Comparison of ENCODE assay signal across 8 cellular contexts in the genomic region with DNA sequence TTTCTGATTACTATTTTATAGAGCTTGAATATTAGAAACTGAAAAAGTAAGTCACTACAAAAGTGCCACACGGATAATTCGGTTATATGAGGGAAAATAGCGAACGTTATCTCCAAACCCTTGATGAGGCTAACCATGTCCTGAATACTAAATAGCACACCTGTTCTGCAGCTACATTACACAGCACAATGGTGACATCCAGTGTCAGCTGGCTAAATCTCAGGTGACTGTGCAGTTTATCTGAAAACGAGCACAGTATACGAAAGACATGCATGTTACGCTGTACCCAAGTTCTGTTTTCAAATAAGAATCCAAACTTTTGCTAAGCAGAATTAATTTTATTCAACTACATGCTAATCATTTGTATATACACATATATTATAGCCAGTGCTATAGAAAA. TPM values are rescaled to one million over a fixed set of nuclear protein-coding genes. Genes with fewer than 3 reads are reported as not detected.
A peak's percentile ranks its signal among the peaks of the same experiment; 100 is the strongest.
DNase-seq lines count a peak whose midpoint lies in the region; ATAC-seq and TF ChIP-seq lines count a peak whose summit lies in the region.
"Had no signal": no experiment of that assay in that cellular context is flagged by ENCODE, and none has a peak within 500 bp of the region (broad histone marks: within the 10 kb centered on the region; RNA-seq: fewer than 3 reads in every experiment).

No MANE protein-coding gene starts in this region.

- H3K79me2 ChIP-seq in GM23338 (replicated peaks; ENCODE audit: insufficient read depth): no peaks in the 10 kb centered on the region

- no peak overlapping the region for H2AFZ ChIP-seq in GM23338

- no peak overlapping the region for H3K27ac Mint-ChIP-seq in GM23338
- no peak overlapping the region for H3K27ac Mint-ChIP-seq in brain
- no peak overlapping the region for H3K27ac Mint-ChIP-seq in naive thymus-derived CD4-positive, alpha-beta T cell

- H3K27ac ChIP-seq in GM23338 (ENCODE audit: low read depth) (no peak overlapping the region), brain microvascular endothelial cell (no peak overlapping the region)
- no peak overlapping the region for H3K27ac ChIP-seq in naive thymus-derived CD4-positive, alpha-beta T cell (ENCODE audit: low read depth, low read length)

- intact Hi-C loops in naive thymus-derived CD4-positive, alpha-beta T cell (cut with micrococcal nuclease): loop anchor here (1.0 kb wide), 4 partner anchors 271 to 506 kb away; no protein-coding TSS in a partner anchor

- no peaks in the 10 kb centered on the region for H3F3A ChIP-seq in GM23338 (replicated peaks; ENCODE audit: low read depth)

- ATAC-seq in GM23338: no peak
- ATAC-seq in naive thymus-derived CD4-positive, alpha-beta T cell: peak; percentile 49

- H3K4me3 ChIP-seq in GM23338: no peak overlapping the region
- H3K4me3 ChIP-seq in naive thymus-derived CD4-positive, alpha-beta T cell (ENCODE audit: low read length): no peak overlapping the region
- H3K4me3 ChIP-seq in brain microvascular endothelial cell (ENCODE audit: low read depth, low read length): no peak overlapping the region

- H3K36me3 ChIP-seq in GM23338 (ENCODE audit: insufficient read depth): no peaks in the 10 kb centered on the region
- no peaks in the 10 kb centered on the region for H3K36me3 ChIP-seq in naive thymus-derived CD4-positive, alpha-beta T cell (ENCODE audit: control insufficient read depth in 2 of 3, insufficient read depth in 3 of 3, low read length in 3 of 3)
- H3K36me3 ChIP-seq in brain microvascular endothelial cell (replicated peaks): no peaks in the 10 kb centered on the region

- in situ Hi-C loops in brain microvascular endothelial cell (cut with HindIII; ENCODE audit: low pct_ligation_motif_present, low sequenced_read_pairs): no loop called here

- no peak overlapping the region for H3K4me2 ChIP-seq in GM23338

- H3K9me3 Mint-ChIP-seq in GM23338 (no peaks in the 10 kb centered on the region), brain (no peaks in the 10 kb centered on the region)
- no peaks in the 10 kb centered on the region for H3K9me3 Mint-ChIP-seq in naive thymus-derived CD4-positive, alpha-beta T cell

- H3K27me3 Mint-ChIP-seq in GM23338 (ENCODE audit: insufficient read depth, low read depth, poor library complexity): peaks cover 2% of the 10 kb centered on the region
- peaks cover 5% of the 10 kb centered on the region for H3K27me3 Mint-ChIP-seq in brain
- peaks cover 0 to 28% (median 8%) of the 10 kb centered on the region in 5 donors for H3K27me3 Mint-ChIP-seq in naive thymus-derived CD4-positive, alpha-beta T cell

- CTCF ChIA-PET in naive thymus-derived CD4-positive, alpha-beta T cell (lab: Charles Lee): interaction anchor here (0.5 to 1.8 kb wide), 3 partner anchors 30 to 558 kb away, joined by 3 to 4 read pairs (median 3); no protein-coding TSS in a partner anchor

- no peaks in the 10 kb centered on the region for H3K36me3 Mint-ChIP-seq in GM23338 (ENCODE audit: low read depth)
- H3K36me3 Mint-ChIP-seq in brain: no peaks in the 10 kb centered on the region
- H3K36me3 Mint-ChIP-seq in naive thymus-derived CD4-positive, alpha-beta T cell: no peaks in the 10 kb centered on the region

- H3K4me1 ChIP-seq in GM23338 (ENCODE audit: insufficient read depth): no peaks in the 10 kb centered on the region
- H3K4me1 ChIP-seq in naive thymus-derived CD4-positive, alpha-beta T cell (ENCODE audit: control insufficient read depth in 2 of 2, insufficient read depth in 2 of 2, low read length in 2 of 2): peaks cover 0 to 5% of the 10 kb centered on the region in 2 donors

- no peaks in the 10 kb centered on the region for H3K4me1 Mint-ChIP-seq in GM23338
- H3K4me1 Mint-ChIP-seq in brain: peaks cover 12% of the 10 kb centered on the region
- H3K4me1 Mint-ChIP-seq in naive thymus-derived CD4-positive, alpha-beta T cell: peaks cover 9 to 26% (median 18%) of the 10 kb centered on the region in 7 donors

- H3K9me2 ChIP-seq in GM23338 (ENCODE audit: insufficient read depth): no peaks in the 10 kb centered on the region

- H3K4me3 Mint-ChIP-seq in GM23338 (no peak overlapping the region), brain (no peak overlapping the region)
- no peak overlapping the region for H3K4me3 Mint-ChIP-seq in naive thymus-derived CD4-positive, alpha-beta T cell

- H3K27me3 ChIP-seq in GM23338 (ENCODE audit: insufficient read depth) (no peaks in the 10 kb centered on the region), brain microvascular endothelial cell (replicated peaks) (no peaks in the 10 kb centered on the region)
- H3K27me3 ChIP-seq in naive thymus-derived CD4-positive, alpha-beta T cell (ENCODE audit: control insufficient read depth in 2 of 2, insufficient read depth in 2 of 2, low read length in 2 of 2): no peaks in the 10 kb centered on the region

- POLR2A ChIA-PET in naive thymus-derived CD4-positive, alpha-beta T cell (lab: Charles Lee): no interaction called here

- DNase-seq in GM23338 (ENCODE audit: low spot score): no peak
- peak; percentile 7 for DNase-seq in NCI-H2107 treated with DMSO at 0.1 percent for 48 hours (lab: John Stamatoyannopoulos, UW; ENCODE audit: unreplicated experiment)
- DNase-seq in naive thymus-derived CD4-positive, alpha-beta T cell: peak in 4 of 9 donors; percentile 8 to 34 (median 24)
- no peak for DNase-seq in activated CD8-positive, alpha-beta memory T cell treated with anti-CD3 and anti-CD28 coated beads, Interleukin-2, amount 50 U/mL, for 4 hours
- DNase-seq in brain microvascular endothelial cell: no peak
- no peak for DNase-seq in UCSD-AML1 (lab: John Stamatoyannopoulos, UW; ENCODE audit: unreplicated experiment)

- peak; percentile 22 to 44; a peak in 3 of 4 replicates for TF ChIP-seq CTCF in GM23338 (conservative IDR thresholded peaks at IDR 0.05; ENCODE audit: low read depth in 2 of 2)
- peak; percentile 29 to 32 for TF ChIP-seq CTCF in brain (conservative IDR thresholded peaks at IDR 0.05)
- no peak for TF ChIP-seq CTCF in brain microvascular endothelial cell (IDR thresholded peaks at IDR 0.05; ENCODE audit: low read depth, low read length, missing control alignments)

- H3K9me3 ChIP-seq in naive thymus-derived CD4-positive, alpha-beta T cell (ENCODE audit: control insufficient read depth in 2 of 3, low read length in 3 of 3): no peaks in the 10 kb centered on the region

- H4K20me1 ChIP-seq in GM23338 (replicated peaks; ENCODE audit: insufficient read depth): no peaks in the 10 kb centered on the region

TF ChIP-seq in GM23338, 12 proteins besides CTCF, POLR2A, EP300 and RAD21 (continues in another document):
- TF ChIP-seq, protein P1, sequence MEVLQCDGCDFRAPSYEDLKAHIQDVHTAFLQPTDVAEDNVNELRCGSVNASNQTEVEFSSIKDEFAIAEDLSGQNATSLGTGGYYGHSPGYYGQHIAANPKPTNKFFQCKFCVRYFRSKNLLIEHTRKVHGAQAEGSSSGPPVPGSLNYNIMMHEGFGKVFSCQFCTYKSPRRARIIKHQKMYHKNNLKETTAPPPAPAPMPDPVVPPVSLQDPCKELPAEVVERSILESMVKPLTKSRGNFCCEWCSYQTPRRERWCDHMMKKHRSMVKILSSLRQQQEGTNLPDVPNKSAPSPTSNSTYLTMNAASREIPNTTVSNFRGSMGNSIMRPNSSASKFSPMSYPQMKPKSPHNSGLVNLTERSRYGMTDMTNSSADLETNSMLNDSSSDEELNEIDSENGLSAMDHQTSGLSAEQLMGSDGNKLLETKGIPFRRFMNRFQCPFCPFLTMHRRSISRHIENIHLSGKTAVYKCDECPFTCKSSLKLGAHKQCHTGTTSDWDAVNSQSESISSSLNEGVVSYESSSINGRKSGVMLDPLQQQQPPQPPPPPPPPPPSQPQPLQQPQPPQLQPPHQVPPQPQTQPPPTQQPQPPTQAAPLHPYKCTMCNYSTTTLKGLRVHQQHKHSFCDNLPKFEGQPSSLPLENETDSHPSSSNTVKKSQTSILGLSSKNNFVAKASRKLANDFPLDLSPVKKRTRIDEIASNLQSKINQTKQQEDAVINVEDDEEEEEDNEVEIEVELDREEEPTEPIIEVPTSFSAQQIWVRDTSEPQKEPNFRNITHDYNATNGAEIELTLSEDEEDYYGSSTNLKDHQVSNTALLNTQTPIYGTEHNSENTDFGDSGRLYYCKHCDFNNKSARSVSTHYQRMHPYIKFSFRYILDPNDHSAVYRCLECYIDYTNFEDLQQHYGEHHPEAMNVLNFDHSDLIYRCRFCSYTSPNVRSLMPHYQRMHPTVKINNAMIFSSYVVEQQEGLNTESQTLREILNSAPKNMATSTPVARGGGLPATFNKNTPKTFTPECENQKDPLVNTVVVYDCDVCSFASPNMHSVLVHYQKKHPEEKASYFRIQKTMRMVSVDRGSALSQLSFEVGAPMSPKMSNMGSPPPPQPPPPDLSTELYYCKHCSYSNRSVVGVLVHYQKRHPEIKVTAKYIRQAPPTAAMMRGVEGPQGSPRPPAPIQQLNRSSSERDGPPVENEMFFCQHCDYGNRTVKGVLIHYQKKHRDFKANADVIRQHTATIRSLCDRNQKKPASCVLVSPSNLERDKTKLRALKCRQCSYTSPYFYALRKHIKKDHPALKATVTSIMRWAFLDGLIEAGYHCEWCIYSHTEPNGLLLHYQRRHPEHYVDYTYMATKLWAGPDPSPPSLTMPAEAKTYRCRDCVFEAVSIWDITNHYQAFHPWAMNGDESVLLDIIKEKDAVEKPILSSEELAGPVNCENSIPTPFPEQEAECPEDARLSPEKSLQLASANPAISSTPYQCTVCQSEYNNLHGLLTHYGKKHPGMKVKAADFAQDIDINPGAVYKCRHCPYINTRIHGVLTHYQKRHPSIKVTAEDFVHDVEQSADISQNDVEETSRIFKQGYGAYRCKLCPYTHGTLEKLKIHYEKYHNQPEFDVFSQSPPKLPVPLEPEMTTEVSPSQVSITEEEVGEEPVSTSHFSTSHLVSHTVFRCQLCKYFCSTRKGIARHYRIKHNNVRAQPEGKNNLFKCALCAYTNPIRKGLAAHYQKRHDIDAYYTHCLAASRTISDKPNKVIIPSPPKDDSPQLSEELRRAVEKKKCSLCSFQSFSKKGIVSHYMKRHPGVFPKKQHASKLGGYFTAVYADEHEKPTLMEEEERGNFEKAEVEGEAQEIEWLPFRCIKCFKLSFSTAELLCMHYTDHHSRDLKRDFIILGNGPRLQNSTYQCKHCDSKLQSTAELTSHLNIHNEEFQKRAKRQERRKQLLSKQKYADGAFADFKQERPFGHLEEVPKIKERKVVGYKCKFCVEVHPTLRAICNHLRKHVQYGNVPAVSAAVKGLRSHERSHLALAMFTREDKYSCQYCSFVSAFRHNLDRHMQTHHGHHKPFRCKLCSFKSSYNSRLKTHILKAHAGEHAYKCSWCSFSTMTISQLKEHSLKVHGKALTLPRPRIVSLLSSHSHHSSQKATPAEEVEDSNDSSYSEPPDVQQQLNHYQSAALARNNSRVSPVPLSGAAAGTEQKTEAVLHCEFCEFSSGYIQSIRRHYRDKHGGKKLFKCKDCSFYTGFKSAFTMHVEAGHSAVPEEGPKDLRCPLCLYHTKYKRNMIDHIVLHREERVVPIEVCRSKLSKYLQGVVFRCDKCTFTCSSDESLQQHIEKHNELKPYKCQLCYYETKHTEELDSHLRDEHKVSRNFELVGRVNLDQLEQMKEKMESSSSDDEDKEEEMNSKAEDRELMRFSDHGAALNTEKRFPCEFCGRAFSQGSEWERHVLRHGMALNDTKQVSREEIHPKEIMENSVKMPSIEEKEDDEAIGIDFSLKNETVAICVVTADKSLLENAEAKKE (CRISPR knock-in tag; IDR thresholded peaks at IDR 0.05): no peak

RNA-seq across cellular contexts. Expression of a gene that starts 9.0 kb away (rescaled TPM):
- total RNA-seq in GM23338 (2014; rRNA removed; shearing (Covaris generic)): 1.2 and 1.6 TPM in 2 replicates
- polyA plus RNA-seq in GM23338 (2016; fragmentation: Nextera tagmentation; extraction: Ambion mirVana) (2.0 and 3.7 TPM in 2 replicates), brain (ENCODE audit: insufficient read depth, low read depth, low replicate concordance) (0.19 TPM)
- total RNA-seq in naive thymus-derived CD4-positive, alpha-beta T cell: not detected
- polyA plus RNA-seq in naive thymus-derived CD4-positive, alpha-beta T cell: under 1 TPM in 1 of 2 donors, not detected in 1; 0.41 TPM
- total RNA-seq: osteocyte had no signal
